In the genomic region with DNA sequence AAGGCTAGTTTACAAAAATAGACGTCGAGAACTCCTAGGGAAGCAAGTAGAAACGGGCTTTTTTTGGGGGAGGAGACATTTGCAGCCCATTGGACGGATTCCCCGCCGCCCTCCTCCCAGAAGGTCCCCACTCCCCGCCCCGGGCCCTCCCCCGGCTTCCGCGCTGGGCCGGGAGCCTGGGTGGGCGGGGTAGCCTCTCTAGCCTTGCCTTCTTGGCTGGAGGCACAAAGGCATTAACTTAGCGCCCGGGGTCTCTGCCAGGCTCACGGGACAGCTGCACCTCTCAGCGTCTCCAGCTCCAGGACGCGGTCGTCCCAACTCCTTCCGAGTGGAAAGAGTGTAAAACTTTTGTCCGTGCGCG, we compare ENCODE assay signal across 8 cellular contexts. TPM values are rescaled to one million over a fixed set of nuclear protein-coding genes. Genes with fewer than 3 reads are reported as not detected.
DNase-seq lines count a peak whose midpoint lies in the region; ATAC-seq and TF ChIP-seq lines count a peak whose summit lies in the region.

A gene with protein sequence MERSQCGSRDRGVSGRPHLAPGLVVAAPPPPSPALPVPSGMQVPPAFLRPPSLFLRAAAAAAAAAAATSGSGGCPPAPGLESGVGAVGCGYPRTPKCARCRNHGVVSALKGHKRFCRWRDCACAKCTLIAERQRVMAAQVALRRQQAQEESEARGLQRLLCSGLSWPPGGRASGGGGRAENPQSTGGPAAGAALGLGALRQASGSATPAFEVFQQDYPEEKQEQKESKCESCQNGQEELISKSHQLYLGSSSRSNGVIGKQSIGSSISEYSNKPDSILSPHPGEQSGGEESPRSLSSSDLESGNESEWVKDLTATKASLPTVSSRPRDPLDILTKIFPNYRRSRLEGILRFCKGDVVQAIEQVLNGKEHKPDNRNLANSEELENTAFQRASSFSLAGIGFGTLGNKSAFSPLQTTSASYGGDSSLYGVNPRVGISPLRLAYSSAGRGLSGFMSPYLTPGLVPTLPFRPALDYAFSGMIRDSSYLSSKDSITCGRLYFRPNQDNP (plus strand): TSS at position 236 of the 361 bp plus-strand sequence. CDS start 242 bp downstream, outside the sequence.

- intact Hi-C loops in Panc1 (cut with micrococcal nuclease; ENCODE audit: unreplicated experiment) = no loop called here

- no peak for TF ChIP-seq CTCF in Panc1 (IDR thresholded peaks at IDR 0.05)

- peak; percentile 15 for ATAC-seq in HG03139 (IDR thresholded peaks at IDR 0.05; ENCODE audit: unreplicated experiment)
- ATAC-seq in Panc1 = peak; percentile 96

- H3K36me3 ChIP-seq in Panc1 (ENCODE audit: control insufficient read depth, insufficient read depth, low read length) (no peaks in the 10 kb centered on the region; the same call in 1 of the 2 replicates), MG63 (no peaks in the 10 kb centered on the region)

- CTCF ChIA-PET in Panc1 (lab: Charles Lee) = no interaction called here

- DNase-seq in SIG-M5 treated with dmso at 0.1 percent for 504 hours (lab: John Stamatoyannopoulos, UW; ENCODE audit: unreplicated experiment) (peak; percentile 13), SIG-M5 (lab: John Stamatoyannopoulos, UW) (no peak), Panc1 (ENCODE audit: low read depth, low spot score) (no peak), dermis blood vessel endothelial cell (peak; percentile 62), left kidney (ENCODE audit: low read depth, low spot score) (peak; percentile 94), MG63 (no peak)
- DNase-seq in stimulated activated CD8-positive, alpha-beta memory T cell treated with anti-CD3 and anti-CD28 coated beads, Interleukin-12 subunit alpha, Interleukin-12 subunit beta, amount 100 ng/mL, for 24 hours (ENCODE audit: extremely low read depth) = peak; percentile 15

- peak within 1 kb of the TSS; percentile 70 for H3K27ac ChIP-seq in Panc1 (ENCODE audit: low read length)

- BruUV-seq in Panc1 (replicated peaks; lab: Mats Ljungman, UMichigan) = no TSS peak

- H3K4me3 ChIP-seq in Panc1 (ENCODE audit: low read depth in 2 of 2, low read length in 2 of 2) = peak within 1 kb of the TSS; percentile 51 to 56
- no peak within 1 kb of the TSS for H3K4me3 ChIP-seq in MG63

- no peaks in the 10 kb centered on the region for H3K27me3 ChIP-seq in Panc1 (ENCODE audit: control insufficient read depth, insufficient read depth, low read length)
- H3K27me3 ChIP-seq in MG63 = no peaks in the 10 kb centered on the region

- in situ Hi-C loops in Panc1 (cut with HindIII; ENCODE audit: low pct_unique_long_range_greater_than_20kb, low sequenced_read_pairs) = no loop called here

- no peaks in the 10 kb centered on the region for H3K9me3 ChIP-seq in Panc1 (ENCODE audit: control insufficient read depth, insufficient read depth, low read depth, low read length)
- no peaks in the 10 kb centered on the region for H3K9me3 ChIP-seq in MG63

- no peaks in the 10 kb centered on the region for H3K4me1 ChIP-seq in Panc1 (ENCODE audit: control insufficient read depth, insufficient read depth, low read length)

- POLR2A ChIA-PET in Panc1 (lab: Charles Lee) = no interaction called here

RNA-seq across cellular contexts. Expression of the gene that starts here (rescaled TPM):
- total RNA-seq in Panc1 (2021; ENCODE audit: unreplicated experiment) (1.8 TPM), dermis blood vessel endothelial cell (under 0.01 and 0.05 TPM in 2 replicates)
- polyA plus RNA-seq in Panc1 (2012; ENCODE audit: insufficient read length) = 0.45 TPM
- total RNA-seq in MG63 (2014; rRNA removed; shearing (Covaris generic); ENCODE audit: low replicate concordance) = not detected in 2 replicates

Comparison
In these comparisons a context has a peak if more than half of its experiments do, and no peak if none do; other contexts are left out.
1. DNase-seq: peak in SIG-M5 treated with dmso at 0.1 percent for 504 hours (single experiment), left kidney (single experiment) and stimulated activated CD8-positive, alpha-beta memory T cell treated with anti-CD3 and anti-CD28 coated beads, Interleukin-12 subunit alpha, Interleukin-12 subunit beta, amount 100 ng/mL, for 24 hours (single experiment); none in SIG-M5 (single experiment), Panc1 (single experiment) and MG63 (single experiment).
2. Peak in DNase-seq in dermis blood vessel endothelial cell; RNA of the gene not detected or under 1 TPM.